In genomic region chr10:91712315-91712714, GRCh38 we compare ENCODE assay signal across 11 cellular contexts.
A peak's percentile ranks its signal among the peaks of the same experiment; 100 is the strongest.
DNase-seq lines count a peak whose midpoint lies in the region; ATAC-seq lines count a peak whose summit lies in the region.
"Had no signal": no experiment of that assay in that cellular context is flagged by ENCODE, and none has a peak within 500 bp of the region (broad histone marks: within the 10 kb centered on the region; RNA-seq: fewer than 3 reads in every experiment).

No MANE protein-coding gene starts in this region.

- intact Hi-C loops in sciatic nerve (cut with DNase I) = no loop called here

- DNase-seq in NAMALWA (ENCODE audit: low spot score) (peak; percentile 3), sciatic nerve (ENCODE audit: low spot score) (no peak), NCI-H146 (lab: John Stamatoyannopoulos, UW) (no peak), SK-N-DZ (ENCODE audit: low spot score) (no peak), epidermal melanocyte (ENCODE audit: insufficient read length, low spot score) (no peak)
- DNase-seq: activated CD4-positive, alpha-beta T cell treated with anti-CD3 and anti-CD28 coated beads for 48 hours; DMS79; posterior cingulate gyrus had no signal

- ATAC-seq in GM19035 (IDR thresholded peaks at IDR 0.05; ENCODE audit: unreplicated experiment) (peak; percentile 76), HG02678 (IDR thresholded peaks at IDR 0.05; ENCODE audit: unreplicated experiment) (peak; percentile 79), sciatic nerve (peak; percentile 45), GM18520 (IDR thresholded peaks at IDR 0.05; ENCODE audit: unreplicated experiment) (no peak)
